8 cellular contexts compared by ENCODE assay signal in the genomic region with DNA sequence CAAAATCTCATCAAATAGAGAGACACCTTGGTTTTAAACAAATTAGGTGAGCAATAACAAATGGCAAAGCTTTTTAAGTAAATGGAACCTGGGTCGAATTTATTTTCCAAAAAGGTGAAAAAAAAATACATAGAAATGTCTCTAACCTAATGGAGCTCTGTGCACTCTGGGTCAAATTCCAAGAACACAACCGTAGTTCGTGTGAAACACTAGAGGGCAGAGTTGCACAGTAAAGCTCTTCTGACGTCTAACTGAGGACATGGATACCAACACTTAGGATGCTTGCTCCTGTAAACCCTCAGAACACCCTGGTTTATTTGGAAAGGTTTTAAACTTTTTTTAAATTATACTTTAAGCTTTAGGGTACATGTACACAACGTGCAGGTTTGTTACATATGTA.
DNase-seq lines count a peak whose midpoint lies in the region; ATAC-seq and TF ChIP-seq lines count a peak whose summit lies in the region.
"Had no signal": no experiment of that assay in that cellular context is flagged by ENCODE, and none has a peak within 500 bp of the region (broad histone marks: within the 10 kb centered on the region; RNA-seq: fewer than 3 reads in every experiment).

No MANE protein-coding gene starts in this region.

- no peak overlapping the region for H3K4me3 ChIP-seq in brain microvascular endothelial cell (ENCODE audit: low read depth, low read length)

- no peak overlapping the region for H3K27ac ChIP-seq in brain microvascular endothelial cell

- no peak overlapping the region for H3K4me3 Mint-ChIP-seq in effector memory CD8-positive, alpha-beta T cell
- H3K4me3 Mint-ChIP-seq: central memory CD8-positive, alpha-beta T cell had no signal

- no peaks in the 10 kb centered on the region for H3K27me3 Mint-ChIP-seq in effector memory CD8-positive, alpha-beta T cell
- H3K27me3 Mint-ChIP-seq: central memory CD8-positive, alpha-beta T cell had no signal

- DNase-seq in GM03348 (ENCODE audit: low spot score) (peak; percentile 54), HK-2 (ENCODE audit: unreplicated experiment) (peak; percentile 11), NCI-H748 treated with DMSO at 0.1 percent for 48 hours (lab: John Stamatoyannopoulos, UW) (peak; percentile 98), brain microvascular endothelial cell (peak; percentile 37), kidney glomerular epithelial cell (lab: John Stamatoyannopoulos, UW) (peak; percentile 62)
- no peak for DNase-seq in effector memory CD8-positive, alpha-beta T cell

- in situ Hi-C loops in brain microvascular endothelial cell (cut with HindIII; ENCODE audit: low pct_ligation_motif_present, low sequenced_read_pairs) = no loop called here

- peak; percentile 89 for ATAC-seq in GM21447 (IDR thresholded peaks at IDR 0.05; ENCODE audit: unreplicated experiment)
- no peak for ATAC-seq in effector memory CD8-positive, alpha-beta T cell (replicated peaks)

- H3K36me3 ChIP-seq in brain microvascular endothelial cell (replicated peaks) = no peaks in the 10 kb centered on the region

- H3K9me3 Mint-ChIP-seq in effector memory CD8-positive, alpha-beta T cell = no peaks in the 10 kb centered on the region

- no peaks in the 10 kb centered on the region for H3K36me3 Mint-ChIP-seq in effector memory CD8-positive, alpha-beta T cell (ENCODE audit: insufficient read depth)

- no peak overlapping the region for H3K27ac Mint-ChIP-seq in effector memory CD8-positive, alpha-beta T cell

- H3K27me3 ChIP-seq in brain microvascular endothelial cell (replicated peaks) = no peaks in the 10 kb centered on the region

- no peaks in the 10 kb centered on the region for H3K4me1 Mint-ChIP-seq in effector memory CD8-positive, alpha-beta T cell (ENCODE audit: low read depth in 2 of 2)
- H3K4me1 Mint-ChIP-seq: central memory CD8-positive, alpha-beta T cell had no signal

- peak; percentile 78 for TF ChIP-seq CTCF in brain microvascular endothelial cell (IDR thresholded peaks at IDR 0.05; ENCODE audit: low read depth, low read length, missing control alignments)

Comparison
In these comparisons a context has a peak if more than half of its experiments do, and no peak if none do; other contexts are left out.
1. DNase-seq: peak in GM03348 (single experiment), HK-2 (single experiment), NCI-H748 treated with DMSO at 0.1 percent for 48 hours (single experiment), brain microvascular endothelial cell (single experiment) and kidney glomerular epithelial cell (single experiment); none in effector memory CD8-positive, alpha-beta T cell (0 of 3).